Comparison of ENCODE assay signal across 14 cellular contexts in genomic region chr20:5072756-5073153, GRCh38. TPM values are rescaled to one million over a fixed set of nuclear protein-coding genes. Genes with fewer than 3 reads are reported as not detected.
DNase-seq lines count a peak whose midpoint lies in the region; ATAC-seq and TF ChIP-seq lines count a peak whose summit lies in the region.
"Had no signal": no experiment of that assay in that cellular context is flagged by ENCODE, and none has a peak within 500 bp of the region (broad histone marks: within the 10 kb centered on the region; RNA-seq: fewer than 3 reads in every experiment).

No MANE protein-coding gene starts in this region.

- H3K36me3 Mint-ChIP-seq in CD8-positive, alpha-beta T cell = no peaks in the 10 kb centered on the region

- H3K79me2 ChIP-seq in fibroblast of lung (ENCODE audit: control insufficient read depth, insufficient read depth, low read length) = no peaks in the 10 kb centered on the region

- H2AFZ ChIP-seq in fibroblast of lung (ENCODE audit: low read length) = peak overlapping the region; percentile 65

- POLR2A ChIA-PET in RWPE1 (lab: Yijun Ruan, JAX; ENCODE audit: low non-redundant PET) = no interaction called here
- POLR2A ChIA-PET in CD8-positive, alpha-beta T cell (lab: Charles Lee) = no interaction called here

- CTCF ChIA-PET in RWPE1 (lab: Yijun Ruan, JAX) = interaction anchor here (0.5 to 1.1 kb wide), 3 partner anchors 31 to 753 kb away, joined by 3 to 4 read pairs (median 3); no protein-coding TSS in a partner anchor
- CTCF ChIA-PET in CD8-positive, alpha-beta T cell (lab: Charles Lee) = interaction anchor here (1.0 to 1.6 kb wide), 3 partner anchors 28 to 117 kb away, joined by 3 to 5 read pairs (median 5); no protein-coding TSS in a partner anchor

- no peak overlapping the region for H3K4me3 ChIP-seq in BLaER1
- H3K4me3 ChIP-seq in fibroblast of lung (replicated peaks in 1 of 4; ENCODE audit: control extremely low read depth in 1 of 4, insufficient read depth in 1 of 4, low read depth in 3 of 4, low read length in 4 of 4) = no peak overlapping the region
- H3K4me3 ChIP-seq in psoas muscle = no peak overlapping the region
- no peak overlapping the region for H3K4me3 ChIP-seq in CD8-positive, alpha-beta T cell (ENCODE audit: low read depth, low read length)

- no peak for DNase-seq in RWPE1 (ENCODE audit: low spot score)
- no peak for DNase-seq in fibroblast of lung (ENCODE audit: low read depth in 2 of 2)
- DNase-seq in psoas muscle = no peak
- no peak for DNase-seq in NCI-H2227 (lab: John Stamatoyannopoulos, UW; ENCODE audit: unreplicated experiment)
- no peak for DNase-seq in NCI-H1092 treated with DMSO at 0.1 percent for 48 hours (lab: John Stamatoyannopoulos, UW)
- DNase-seq in CD8-positive, alpha-beta T cell = no peak
- DNase-seq: activated CD4-positive, alpha-beta T cell treated with anti-CD3 and anti-CD28 coated beads for 36 hours; activated T-cell treated with anti-CD3 and anti-CD28 coated beads, Interleukin-2, amount 50 U/mL, for 48 hours; CD4-positive, alpha-beta T cell; effector CD8-positive, alpha-beta T cell; stimulated activated CD4-positive, alpha-beta T cell treated with anti-CD3 and anti-CD28 coated beads, Interleukin-4, amount 100 ng/mL, for 1 hour; stimulated activated naive CD4-positive, alpha-beta T cell had no signal

- peaks cover 22% of the 10 kb centered on the region for H3K4me1 ChIP-seq in BLaER1
- H3K4me1 ChIP-seq in fibroblast of lung (ENCODE audit: control insufficient read depth, extremely low read depth, insufficient read depth, low read length) = peaks cover 7% of the 10 kb centered on the region
- peaks cover 9% of the 10 kb centered on the region for H3K4me1 ChIP-seq in psoas muscle
- peaks cover 3% of the 10 kb centered on the region for H3K4me1 ChIP-seq in CD8-positive, alpha-beta T cell (ENCODE audit: insufficient read depth, low read length)

- peaks cover 3% of the 10 kb centered on the region for H3K4me1 Mint-ChIP-seq in CD8-positive, alpha-beta T cell (ENCODE audit: low read depth)

- 86 to 96% (median 93%) methylated on average over 4 of the region's 4 CpGs for WGBS in psoas muscle, 3 donors

- H3K9me3 ChIP-seq in BLaER1 (no peaks in the 10 kb centered on the region), fibroblast of lung (ENCODE audit: control insufficient read depth, insufficient read depth, low read depth, low read length) (no peaks in the 10 kb centered on the region), psoas muscle (no peaks in the 10 kb centered on the region)
- no peaks in the 10 kb centered on the region for H3K9me3 ChIP-seq in CD8-positive, alpha-beta T cell (ENCODE audit: low read length)

- intact Hi-C loops in psoas muscle (cut with DNase I) = no loop called here
- intact Hi-C loops in CD8-positive, alpha-beta T cell (cut with DNase I, micrococcal nuclease) = loop anchor here in 1 of 2 experiments (10.0 kb wide), 1 partner anchor 68 kb away; the partner anchor contains the start of gene SLC23A2

- H3K27me3 ChIP-seq in BLaER1 = no peaks in the 10 kb centered on the region
- H3K27me3 ChIP-seq in fibroblast of lung (ENCODE audit: control insufficient read depth, insufficient read depth, low read length) = no peaks in the 10 kb centered on the region
- no peaks in the 10 kb centered on the region for H3K27me3 ChIP-seq in psoas muscle (ENCODE audit: insufficient read depth in 3 of 3, low read length in 2 of 3)
- H3K27me3 ChIP-seq in CD8-positive, alpha-beta T cell (ENCODE audit: insufficient read depth, low read length) = no peaks in the 10 kb centered on the region

- H3K27ac ChIP-seq in BLaER1 (0 out of 2 replicates have a peak overlapping the region, but pooled peaks have one; percentile 0), RWPE1 (peak overlapping the region; percentile 94), fibroblast of lung (ENCODE audit: insufficient read depth, low read length) (no peak overlapping the region), psoas muscle (peak overlapping the region; percentile 5)
- no peak overlapping the region for H3K27ac ChIP-seq in CD8-positive, alpha-beta T cell (ENCODE audit: low read depth, low read length)

- no peaks in the 10 kb centered on the region for H3K9me3 Mint-ChIP-seq in CD8-positive, alpha-beta T cell
- H3K9me3 Mint-ChIP-seq: CD4-positive, alpha-beta T cell had no signal

- H3K36me3 ChIP-seq in BLaER1 (no peaks in the 10 kb centered on the region), fibroblast of lung (ENCODE audit: control insufficient read depth, insufficient read depth, low read length) (no peaks in the 10 kb centered on the region), psoas muscle (ENCODE audit: insufficient read depth in 1 of 2, low read depth in 1 of 2) (no peaks in the 10 kb centered on the region)
- no peaks in the 10 kb centered on the region for H3K36me3 ChIP-seq in CD8-positive, alpha-beta T cell (ENCODE audit: insufficient read depth, low read length)

- H3K4me3 Mint-ChIP-seq in CD8-positive, alpha-beta T cell = no peak overlapping the region
- H3K4me3 Mint-ChIP-seq: activated CD4-positive, alpha-beta T cell treated with anti-CD3 and anti-CD28 coated beads for 36 hours; CD4-positive, alpha-beta T cell had no signal

- TF ChIP-seq CTCF in RWPE1 (conservative IDR thresholded peaks at IDR 0.05; ENCODE audit: low read depth) = no peak
- TF ChIP-seq CTCF in fibroblast of lung (conservative IDR thresholded peaks at IDR 0.05 in 1 of 2, IDR thresholded peaks at IDR 0.05 in 1 of 2; ENCODE audit: low read depth in 1 of 2, low read length in 2 of 2) = no peak
- no peak for TF ChIP-seq CTCF in psoas muscle (IDR thresholded peaks at IDR 0.05)
- TF ChIP-seq CTCF in CD8-positive, alpha-beta T cell (IDR thresholded peaks at IDR 0.05) = no peak

- H3K27ac Mint-ChIP-seq in CD8-positive, alpha-beta T cell = no peak overlapping the region

- H3K4me2 ChIP-seq in BLaER1 (no peak overlapping the region), fibroblast of lung (ENCODE audit: extremely low read depth, insufficient read depth, low read length) (peak overlapping the region; percentile 54)

- H4K20me1 ChIP-seq in BLaER1 (no peaks in the 10 kb centered on the region), fibroblast of lung (ENCODE audit: control insufficient read depth, extremely low read depth, insufficient read depth, low read length) (no peaks in the 10 kb centered on the region)

- H3K9ac ChIP-seq in BLaER1 (no peak overlapping the region), fibroblast of lung (ENCODE audit: insufficient read depth, low read length) (no peak overlapping the region)

- ATAC-seq in psoas muscle (no peak), GM18870 (IDR thresholded peaks at IDR 0.05; ENCODE audit: unreplicated experiment) (no peak)
- ATAC-seq in CD8-positive, alpha-beta T cell = no peak
- ATAC-seq: activated CD4-positive, alpha-beta T cell treated with anti-CD3 and anti-CD28 coated beads for 36 hours had no signal

- no peaks in the 10 kb centered on the region for H3K27me3 Mint-ChIP-seq in CD8-positive, alpha-beta T cell (ENCODE audit: low read depth)
- H3K27me3 Mint-ChIP-seq: activated CD4-positive, alpha-beta T cell treated with anti-CD3 and anti-CD28 coated beads for 36 hours; CD4-positive, alpha-beta T cell had no signal

RNA-seq across cellular contexts. Expression of gene TMEM230, which starts 40.1 kb away (rescaled TPM):
- total RNA-seq in fibroblast of lung = 75.8 and 106 TPM in 2 replicates
- 198 and 205 TPM in 2 replicates for polyA plus RNA-seq in fibroblast of lung
- polyA plus RNA-seq in fibroblast of lung (2012) = 154 and 160 TPM in 2 replicates
- 49.5 and 66.0 TPM in 2 replicates for polyA minus RNA-seq in fibroblast of lung (ENCODE audit: low replicate concordance)
- total RNA-seq in psoas muscle = 10 to 100 TPM; 71.8 to 99.9 (median 82.2) TPM
- polyA plus RNA-seq in psoas muscle = 100 to 1,000 TPM; 120 to 146 (median 126) TPM
- 10 to 100 TPM; 20.7 to 23.5 TPM for total RNA-seq in CD8-positive, alpha-beta T cell

RNA-seq across cellular contexts. Expression of gene PCNA, which starts 47.0 kb away (rescaled TPM):
- 75.6 and 81.4 TPM in 2 replicates for total RNA-seq in fibroblast of lung
- polyA plus RNA-seq in fibroblast of lung = 144 and 313 TPM in 2 replicates
- polyA plus RNA-seq in fibroblast of lung (2012) = 84.0 and 183 TPM in 2 replicates
- 36.2 and 170 TPM in 2 replicates for polyA minus RNA-seq in fibroblast of lung (ENCODE audit: low replicate concordance)
- total RNA-seq in psoas muscle = 10 to 100 TPM; 13.2 to 19.1 (median 16.3) TPM
- 10 to 100 TPM; 25.5 to 53.0 (median 37.8) TPM for polyA plus RNA-seq in psoas muscle
- total RNA-seq in CD8-positive, alpha-beta T cell = 10 to 100 TPM; 40.2 to 40.6 TPM

RNA-seq across cellular contexts. Expression of gene CDS2, which starts 54.1 kb away (rescaled TPM):
- total RNA-seq in fibroblast of lung (22.1 and 32.7 TPM in 2 replicates), psoas muscle (10 to 100 TPM; 18.1 to 34.1 (median 25.2) TPM)
- polyA plus RNA-seq in fibroblast of lung (42.0 and 59.7 TPM in 2 replicates), psoas muscle (10 to 100 TPM in 2 of 3 donors, 1 to 10 TPM in 1; 8.0 to 19.5 (median 15.2) TPM)
- polyA plus RNA-seq in fibroblast of lung (2012) = 16.3 and 23.6 TPM in 2 replicates
- 107 and 122 TPM in 2 replicates for polyA minus RNA-seq in fibroblast of lung (ENCODE audit: low replicate concordance)
- 10 to 100 TPM; 68.7 to 70.9 TPM for total RNA-seq in CD8-positive, alpha-beta T cell

Comparison
In these comparisons a context has a peak if more than half of its experiments do, and no peak if none do; other contexts are left out.
1. H3K27ac ChIP-seq: peak in BLaER1 (single experiment), RWPE1 (single experiment) and psoas muscle (single experiment); none in fibroblast of lung (single experiment) and CD8-positive, alpha-beta T cell (single experiment).